8 cellular contexts compared by ENCODE assay signal in genomic region chr2:135052042-135052876, GRCh38. TPM values are rescaled to one million over a fixed set of nuclear protein-coding genes. Genes with fewer than 3 reads are reported as not detected.
A peak's percentile ranks its signal among the peaks of the same experiment; 100 is the strongest.
DNase-seq lines count a peak whose midpoint lies in the region; ATAC-seq, FAIRE-seq and TF ChIP-seq lines count a peak whose summit lies in the region.

TSS of gene RAB3GAP1 (plus strand) at chr2:135052292. CDS start at chr2:135052308, 16 bp downstream.

- no peak for TF ChIP-seq CTCF in HepG2 (CRISPR knock-in tag; IDR thresholded peaks at IDR 0.05)

- H2AFZ ChIP-seq in HepG2 (ENCODE audit: low read length), result peak within 1 kb of the TSS; percentile 99

- H4K20me1 ChIP-seq in BLaER1 (peaks cover 40% of the 10 kb centered on the region), HepG2 (ENCODE audit: insufficient read depth, low read length) (peaks cover 13% of the 10 kb centered on the region)

- intact Hi-C loops in HepG2 (cut with micrococcal nuclease; ENCODE audit: unreplicated experiment), result loop anchor here (5.0 to 10.0 kb wide), 2 partner anchors 40 to 137 kb away; partner anchors contain the start of gene CCNT2

- FAIRE-seq in HepG2 (lab: Jason Lieb, UNC), result peak; percentile 79

- in situ Hi-C loops in HepG2 (cut with HindIII; ENCODE audit: extremely low pct_ligation_motif_present, low pct_unique_long_range_greater_than_20kb), result no loop called here

- H3K9ac ChIP-seq in BLaER1 (peak within 1 kb of the TSS; percentile 94), HepG2 (ENCODE audit: insufficient read depth, low read depth, low read length) (peak within 1 kb of the TSS; percentile 91)

- CTCF ChIA-PET in HepG2 (lab: Yijun Ruan, JAX; ENCODE audit: low intra/inter-chr PET ratio, low total read pairs), result no interaction called here

- no peak for TF ChIP-seq EP300 in HepG2 (IDR thresholded peaks at IDR 0.05; ENCODE audit: low read depth in 2 of 2, low read length in 2 of 2)
- TF ChIP-seq EP300 in HepG2 (CRISPR knock-in tag; IDR thresholded peaks at IDR 0.05; ENCODE audit: borderline replicate concordance), result no peak

- TSS peak; percentile 86 for BruUV-seq in HepG2 (replicated peaks; lab: Mats Ljungman, UMichigan)

- no peak for TF ChIP-seq RAD21 in HepG2 (CRISPR knock-in tag; IDR thresholded peaks at IDR 0.05)

- H3K4me1 ChIP-seq in BLaER1, result peaks cover 26% of the 10 kb centered on the region
- H3K4me1 ChIP-seq in HepG2 (ENCODE audit: insufficient read depth, low read length), result peaks cover 76% of the 10 kb centered on the region

- POLR2A ChIA-PET in HepG2 (lab: Yijun Ruan, JAX), result interaction anchor here (0.6 to 2.8 kb wide), 4 partner anchors 37 to 383 kb away, joined by 3 to 10 read pairs (median 3); partner anchors contain the start of gene CCNT2

- DNase-seq in NCI-H748 treated with DMSO at 0.1 percent for 48 hours (lab: John Stamatoyannopoulos, UW) (peak; percentile 60), dermis blood vessel endothelial cell (peak; percentile 90), HepG2 (ENCODE audit: low spot score) (peak; percentile 72)
- peak; percentile 71 to 84 for DNase-seq in activated CD4-positive, alpha-beta T cell treated with anti-CD3 and anti-CD28 coated beads, Interleukin-2, amount 50 U/mL, for 24 hours (ENCODE audit: low read depth in 1 of 2, low spot score in 1 of 2)
- DNase-seq in stimulated activated CD4-positive, alpha-beta T cell treated with anti-CD3 and anti-CD28 coated beads, Interleukin-2, amount 100 ng/mL, for 48 hours, result peak; percentile 81 to 82

- H3K27me3 ChIP-seq in BLaER1, result no peaks in the 10 kb centered on the region
- H3K27me3 ChIP-seq in HepG2 (ENCODE audit: control insufficient read depth in 1 of 2, insufficient read depth in 2 of 2, low read length in 2 of 2), result no peaks in the 10 kb centered on the region; a peak in 1 of 5 replicates

- ATAC-seq in GM19324 (IDR thresholded peaks at IDR 0.05; ENCODE audit: low FRiP score, unreplicated experiment), result peak; percentile 85
- ATAC-seq in HG03460 (IDR thresholded peaks at IDR 0.05; ENCODE audit: unreplicated experiment), result peak; percentile 75
- peak; percentile 85 for ATAC-seq in HepG2

- peak within 1 kb of the TSS; percentile 91 for H3K4me2 ChIP-seq in BLaER1
- H3K4me2 ChIP-seq in HepG2 (ENCODE audit: low read depth, low read length), result peak within 1 kb of the TSS; percentile 85

- WGBS in HepG2 (ENCODE audit: low lambda C conversion rate), result 2% methylated on average over 45 of the region's 45 CpGs

- H3K4me3 ChIP-seq in BLaER1 (peak within 1 kb of the TSS; percentile 81), HepG2 (replicated peaks in 1 of 3; ENCODE audit: insufficient read depth in 1 of 3, low read depth in 2 of 3, low read length in 3 of 3) (peak within 1 kb of the TSS; percentile 76 to 85 (median 77))

- peaks cover 46% of the 10 kb centered on the region for H3K79me2 ChIP-seq in HepG2 (ENCODE audit: insufficient read depth, low read length)

- H3K36me3 ChIP-seq in BLaER1 (peaks cover 20% of the 10 kb centered on the region; the same call in 1 of the 2 replicates), HepG2 (replicated peaks in 1 of 2; ENCODE audit: control insufficient read depth in 1 of 2, insufficient read depth in 2 of 2, low read length in 2 of 2) (peaks cover 0 to 3% of the 10 kb centered on the region in 2 experiments; a peak in 1 of 5 replicates)

- H3K9me3 ChIP-seq in BLaER1 (0 out of 2 replicates have a peak, but pooled peaks cover 11% of the 10 kb centered on the region), HepG2 (ENCODE audit: low read length) (no peaks in the 10 kb centered on the region)

- peak within 1 kb of the TSS; percentile 93 for H3K27ac ChIP-seq in BLaER1
- H3K27ac ChIP-seq in HepG2 (ENCODE audit: extremely low read length, insufficient read depth, low read length), result peak within 1 kb of the TSS; percentile 88

- TF ChIP-seq POLR2A in HepG2 (IDR thresholded peaks at IDR 0.05; ENCODE audit: insufficient read depth in 1 of 2, low read depth in 2 of 2, low read length in 2 of 2), result peak; percentile 91 to 97

TF ChIP-seq in HepG2, 621 proteins besides CTCF, POLR2A, EP300 and RAD21 (continues in another document):
- no peak for TF ChIP-seq PBX3 (CRISPR knock-in tag; IDR thresholded peaks at IDR 0.05; ENCODE audit: borderline replicate concordance)
- no peak for TF ChIP-seq SP140L (CRISPR knock-in tag; IDR thresholded peaks at IDR 0.05; ENCODE audit: borderline replicate concordance)
- no peak for TF ChIP-seq PPARG (CRISPR knock-in tag; conservative IDR thresholded peaks at IDR 0.05)
- no peak for TF ChIP-seq PLSCR1 (CRISPR knock-in tag; IDR thresholded peaks at IDR 0.05; ENCODE audit: borderline replicate concordance)
- no peak for TF ChIP-seq CBX5 (CRISPR knock-in tag; IDR thresholded peaks at IDR 0.05; ENCODE audit: borderline replicate concordance)
- TF ChIP-seq ZNF720 (CRISPR knock-in tag; IDR thresholded peaks at IDR 0.05), result no peak
- TF ChIP-seq ZBTB46 (CRISPR knock-in tag; IDR thresholded peaks at IDR 0.05; ENCODE audit: borderline replicate concordance), result no peak
- no peak for TF ChIP-seq DNMT1 (CRISPR knock-in tag; IDR thresholded peaks at IDR 0.05)
- 0 out of 2 replicates have a peak, but pooled peaks have one; percentile 52 for TF ChIP-seq LBX2 (CRISPR knock-in tag; IDR thresholded peaks at IDR 0.05; ENCODE audit: borderline replicate concordance)
- TF ChIP-seq IRF2 (CRISPR knock-in tag; IDR thresholded peaks at IDR 0.05), result peak; percentile 63
- no peak; the same call in 1 of the 2 replicates for TF ChIP-seq KLF15 (CRISPR knock-in tag; IDR thresholded peaks at IDR 0.05; ENCODE audit: borderline replicate concordance)
- TF ChIP-seq JARID2 (CRISPR knock-in tag; IDR thresholded peaks at IDR 0.05; ENCODE audit: insufficient replicate concordance), result no peak
- TF ChIP-seq CENPX (CRISPR knock-in tag; IDR thresholded peaks at IDR 0.05), result no peak
- 0 out of 2 replicates have a peak, but pooled peaks have one; percentile 73 for TF ChIP-seq ZNF567 (CRISPR knock-in tag; IDR thresholded peaks at IDR 0.05; ENCODE audit: borderline replicate concordance)
- TF ChIP-seq NFATC3 (CRISPR knock-in tag; IDR thresholded peaks at IDR 0.05), result peak; percentile 94; the same call in 1 of the 2 replicates

RNA-seq across cellular contexts. Expression of gene RAB3GAP1, which starts in this region (rescaled TPM):
- total RNA-seq in dermis blood vessel endothelial cell (67.4 and 76.8 TPM in 2 replicates), HepG2 (2016; rRNA removed; fragmentation: Illumina TruSeq; extraction: Trizol) (48.8 and 61.5 TPM in 2 replicates)
- 10.1 and 10.4 TPM in 2 replicates for total RNA-seq in HepG2 (2016; cell fraction: cytosol; rRNA removed; fragmentation: Illumina TruSeq; extraction: Trizol; ENCODE audit: low read depth)
- 45.4 and 58.4 TPM in 2 replicates for total RNA-seq in HepG2 (2016; cell fraction: insoluble cytoplasmic fraction; rRNA removed; fragmentation: Illumina TruSeq; extraction: Trizol)
- 12.2 and 13.5 TPM in 2 replicates for total RNA-seq in HepG2 (2016; cell fraction: membrane; rRNA removed; fragmentation: Illumina TruSeq; extraction: Trizol)
- 54.7 and 54.9 TPM in 2 replicates for total RNA-seq in HepG2 (2016; cell fraction: nucleus; rRNA removed; fragmentation: Illumina TruSeq; extraction: Trizol)
- polyA plus RNA-seq in HepG2 (2011; rRNA removed), result 15.2 and 16.7 TPM in 2 replicates
- 8.9 and 14.0 TPM in 2 replicates for polyA plus RNA-seq in HepG2 (2011; cell fraction: cytosol; rRNA removed)
- polyA plus RNA-seq in HepG2 (2011; cell fraction: nucleus; rRNA removed), result 10.0 and 18.3 TPM in 2 replicates
- polyA plus RNA-seq in HepG2 (2012), result 40.0 and 40.4 TPM in 2 replicates
- polyA plus RNA-seq in HepG2 (2016; cell fraction: cytosol; fragmentation: Illumina TruSeq; extraction: Trizol; ENCODE audit: low read depth), result 2.7 and 3.5 TPM in 2 replicates
- polyA plus RNA-seq in HepG2 (2016; cell fraction: insoluble cytoplasmic fraction; fragmentation: Illumina TruSeq; extraction: Trizol; ENCODE audit: low read depth), result 35.7 and 42.8 TPM in 2 replicates
- polyA plus RNA-seq in HepG2 (2016; cell fraction: membrane; fragmentation: Illumina TruSeq; extraction: Trizol; ENCODE audit: low read depth), result 5.6 and 6.4 TPM in 2 replicates
- polyA plus RNA-seq in HepG2 (2016; cell fraction: nucleus; fragmentation: Illumina TruSeq; extraction: Trizol; ENCODE audit: insufficient read depth, low read depth), result 40.5 and 41.0 TPM in 2 replicates
- 10.6 and 21.9 TPM in 2 replicates for polyA minus RNA-seq in HepG2 (2011; rRNA and poly(A)+ RNA removed; ENCODE audit: low replicate concordance)
- polyA minus RNA-seq in HepG2 (2011; cell fraction: cytosol; rRNA and poly(A)+ RNA removed), result 28.9 and 29.0 TPM in 2 replicates
- polyA minus RNA-seq in HepG2 (2011; cell fraction: nucleus; rRNA and poly(A)+ RNA removed), result 76.7 and 89.1 TPM in 2 replicates

Comparison
In these comparisons a context has a peak if more than half of its experiments do, and no peak if none do; other contexts are left out.
1. Peak in every context shown above with its lines: DNase-seq, ATAC-seq, H3K4me3 ChIP-seq and H3K27ac ChIP-seq.